Comparison of ENCODE assay signal across 13 cellular contexts in the genomic region with DNA sequence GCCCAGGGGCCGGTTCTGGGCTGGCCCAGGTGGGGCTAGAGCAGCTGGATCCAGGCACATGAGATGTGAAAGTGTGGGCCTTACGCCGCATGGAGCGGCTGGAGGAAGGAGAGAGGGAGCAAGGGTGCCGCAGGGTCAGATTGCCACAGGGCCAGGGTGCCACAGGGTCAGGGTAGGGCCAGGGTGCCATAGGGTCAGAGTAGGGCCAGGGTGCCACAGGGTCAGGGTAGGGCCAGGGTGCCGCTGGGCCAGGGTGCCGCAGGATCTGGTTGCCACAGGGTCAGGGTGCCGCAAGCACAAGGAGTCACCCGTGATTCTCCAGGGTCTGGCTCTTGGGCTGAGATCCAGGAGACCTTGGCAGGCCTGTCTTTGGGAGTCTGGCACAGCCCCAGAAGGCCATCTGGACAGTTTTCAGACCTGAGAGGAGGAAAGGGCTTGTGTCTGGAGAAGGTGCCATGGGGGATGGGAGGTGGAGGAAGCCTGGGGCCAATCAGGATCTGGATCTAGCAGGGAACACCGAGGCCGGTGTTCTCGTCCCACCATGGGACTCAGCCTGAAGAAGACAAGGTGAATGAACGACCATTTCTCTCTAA. TPM values are rescaled to one million over a fixed set of nuclear protein-coding genes. Genes with fewer than 3 reads are reported as not detected.
DNase-seq lines count a peak whose midpoint lies in the region; ATAC-seq and TF ChIP-seq lines count a peak whose summit lies in the region.
"Had no signal": no experiment of that assay in that cellular context is flagged by ENCODE, and none has a peak within 500 bp of the region (broad histone marks: within the 10 kb centered on the region; RNA-seq: fewer than 3 reads in every experiment).

No MANE protein-coding gene starts in this region.

- H3K9me3 ChIP-seq in sigmoid colon (no peaks in the 10 kb centered on the region), HAP-1 (no peaks in the 10 kb centered on the region)
- H3K9me3 ChIP-seq: prostate gland had no signal

- 81 to 82% methylated on average over 13 of the region's 13 CpGs for WGBS in sigmoid colon, 2 donors

- peak in 1 of 4 donors; percentile 36 for TF ChIP-seq EP300 in sigmoid colon (IDR thresholded peaks at IDR 0.05)

- DNase-seq in DMS 273 (lab: John Stamatoyannopoulos, UW; ENCODE audit: unreplicated experiment) (peak; percentile 89), SK-N-DZ (ENCODE audit: low spot score) (peak; percentile 40), cardiac septum (ENCODE audit: low spot score) (peak; percentile 71), sigmoid colon (peak; percentile 91), foreskin melanocyte (no peak), HAP-1 (ENCODE audit: low spot score in 2 of 2) (no peak)
- DNase-seq: GDM1; NCI-H2081; stimulated activated naive CD4-positive, alpha-beta T cell treated with Interleukin-2 at 50 U/mL for 16 hours had no signal

- no peak for TF ChIP-seq POLR2A in sigmoid colon (IDR thresholded peaks at IDR 0.05)

- H3K4me1 ChIP-seq in sigmoid colon, result peaks cover 0 to 63% (median 34%) of the 10 kb centered on the region in 4 donors
- H3K4me1 ChIP-seq in HAP-1, result no peaks in the 10 kb centered on the region

- no peak for TF ChIP-seq CTCF in sigmoid colon (IDR thresholded peaks at IDR 0.05)

- intact Hi-C loops in cardiac septum (cut with DNase I), result no loop called here
- intact Hi-C loops in sigmoid colon (cut with DNase I), result no loop called here

- peak overlapping the region; percentile 31 to 75 (median 62) for H3K27ac ChIP-seq in sigmoid colon
- H3K27ac ChIP-seq: prostate gland had no signal

- in situ Hi-C loops in HAP-1 (cut with MboI; ENCODE audit: low sequenced_read_pairs), result no loop called here

- no peak overlapping the region for H3K4me3 ChIP-seq in sigmoid colon
- no peak overlapping the region for H3K4me3 ChIP-seq in HAP-1
- H3K4me3 ChIP-seq: prostate gland had no signal

- H3K36me3 ChIP-seq in sigmoid colon (peaks cover 14 to 46% (median 30%) of the 10 kb centered on the region in 4 donors), HAP-1 (replicated peaks) (peaks cover 18% of the 10 kb centered on the region)

- ATAC-seq in GM21423 (IDR thresholded peaks at IDR 0.05; ENCODE audit: unreplicated experiment) (no peak), GM21619 (IDR thresholded peaks at IDR 0.05; ENCODE audit: unreplicated experiment) (no peak)

- H3K27me3 ChIP-seq in sigmoid colon (no peaks in the 10 kb centered on the region), HAP-1 (ENCODE audit: low read depth) (no peaks in the 10 kb centered on the region)

RNA-seq across cellular contexts. Expression of a gene that starts 42.5 kb away (rescaled TPM):
- polyA plus RNA-seq in SK-N-DZ (2014; cell fraction: cytosol; rRNA removed), result 33.0 and 37.4 TPM in 2 replicates
- polyA plus RNA-seq in SK-N-DZ (2014; cell fraction: nucleus; rRNA removed), result 15.7 and 18.3 TPM in 2 replicates
- total RNA-seq in cardiac septum (25.3 TPM), sigmoid colon (10 to 100 TPM; 27.6 to 64.8 (median 42.2) TPM)
- polyA plus RNA-seq in sigmoid colon, result 100 to 1,000 TPM; 122 to 205 (median 182) TPM

RNA-seq across cellular contexts. Expression of a gene that starts 54.9 kb away (rescaled TPM):
- not detected in 2 replicates for polyA plus RNA-seq in SK-N-DZ (2014; cell fraction: cytosol; rRNA removed)
- polyA plus RNA-seq in SK-N-DZ (2014; cell fraction: nucleus; rRNA removed), result not detected in 2 replicates
- not detected for total RNA-seq in cardiac septum
- total RNA-seq in sigmoid colon, result not detected
- polyA plus RNA-seq in sigmoid colon, result not detected
- total RNA-seq: T-helper 2 cell treated with Interferon-gamma antibody and Interleukin-4, amounts not matched to agents 100 ng/mL and 5 ng/mL, for 36 hours had no signal

RNA-seq across cellular contexts. Expression of a gene that starts 58.8 kb away (rescaled TPM):
- 2,846 and 2,901 TPM in 2 replicates for polyA plus RNA-seq in SK-N-DZ (2014; cell fraction: cytosol; rRNA removed)
- 2,361 and 2,387 TPM in 2 replicates for polyA plus RNA-seq in SK-N-DZ (2014; cell fraction: nucleus; rRNA removed)
- total RNA-seq in cardiac septum, result 564 TPM
- total RNA-seq in sigmoid colon, result 1,000 to 10,000 TPM; 1,692 to 2,841 (median 2,464) TPM
- polyA plus RNA-seq in sigmoid colon, result 1,000 to 10,000 TPM; 2,289 to 3,780 (median 2,728) TPM

Comparison
In these comparisons a context has a peak if more than half of its experiments do, and no peak if none do; other contexts are left out.
1. DNase-seq: peak in DMS 273 (single experiment), SK-N-DZ (single experiment), cardiac septum (single experiment) and sigmoid colon (single experiment); none in foreskin melanocyte (single experiment) and HAP-1 (0 of 2).